ENCODE assay signal across 8 cellular contexts in genomic region chr10:99430451-99431189, GRCh38. TPM values are rescaled to one million over a fixed set of nuclear protein-coding genes. Genes with fewer than 3 reads are reported as not detected.
A peak's percentile ranks its signal among the peaks of the same experiment; 100 is the strongest.
DNase-seq lines count a peak whose midpoint lies in the region; ATAC-seq and TF ChIP-seq lines count a peak whose summit lies in the region.

GOT1 (minus strand) TSS chr10:99430624; CDS start chr10:99430565, 59 bp downstream.

- H3K27ac ChIP-seq in ascending aorta (peak within 1 kb of the TSS; percentile 74 to 77), right atrium auricular region (peak within 1 kb of the TSS; percentile 88 to 98), psoas muscle (peak within 1 kb of the TSS; percentile 85), uterus (peak within 1 kb of the TSS; percentile 70 to 89)

- H3K4me3 ChIP-seq in ascending aorta (peak within 1 kb of the TSS; percentile 72 to 96), right atrium auricular region (peak within 1 kb of the TSS; percentile 89 to 91), psoas muscle (peak within 1 kb of the TSS; percentile 94), uterus (peak within 1 kb of the TSS; percentile 74 to 94)

- intact Hi-C loops in ascending aorta (cut with DNase I), result loop anchor here (1.0 to 10.0 kb wide), 7 partner anchors 190 to 1293 kb away; partner anchors contain the start of genes COX15, CUTC, ENTPD7 and ERLIN1
- intact Hi-C loops in psoas muscle (cut with DNase I), result loop anchor here in 1 of 2 donors (5.0 kb wide), 1 partner anchor 38 kb away; no protein-coding TSS in a partner anchor
- intact Hi-C loops in uterus (cut with DNase I; ENCODE audit: low total_unique reads), result loop anchor here (10.0 kb wide), 1 partner anchor 284 kb away; no protein-coding TSS in a partner anchor

- H3K4me1 ChIP-seq in ascending aorta (peaks cover 7 to 10% of the 10 kb centered on the region in 2 donors), right atrium auricular region (peaks cover 0 to 44% of the 10 kb centered on the region in 2 donors), psoas muscle (peaks cover 62% of the 10 kb centered on the region), uterus (no peaks in the 10 kb centered on the region)

- peak within 1 kb of the TSS; percentile 99 for H3K4me3 Mint-ChIP-seq in T-helper 2 cell treated with Interferon-gamma antibody and Interleukin-4, amounts not matched to agents 5 μg/mL and 100 μg/mL, for 36 hours

- 0% methylated on average over 58 to 59 of the region's 59 CpGs for WGBS in psoas muscle, 3 donors

- peak; percentile 28 to 83 for TF ChIP-seq POLR2A in uterus (IDR thresholded peaks at IDR 0.05)

- H3K4me1 Mint-ChIP-seq in T-helper 2 cell treated with Interferon-gamma antibody and Interleukin-4, amounts not matched to agents 5 μg/mL and 100 μg/mL, for 36 hours (ENCODE audit: low read depth), result peaks cover 26% of the 10 kb centered on the region

- H3K36me3 Mint-ChIP-seq in T-helper 2 cell treated with Interferon-gamma antibody and Interleukin-4, amounts not matched to agents 5 μg/mL and 100 μg/mL, for 36 hours (ENCODE audit: low read depth), result peaks cover under 1% of the 10 kb centered on the region

- H3K27me3 ChIP-seq in ascending aorta (no peaks in the 10 kb centered on the region), right atrium auricular region (no peaks in the 10 kb centered on the region), psoas muscle (ENCODE audit: insufficient read depth in 3 of 3, low read length in 2 of 3) (no peaks in the 10 kb centered on the region), uterus (no peaks in the 10 kb centered on the region)

- H3K9me3 Mint-ChIP-seq in T-helper 2 cell treated with Interferon-gamma antibody and Interleukin-4, amounts not matched to agents 5 μg/mL and 100 μg/mL, for 36 hours, result no peaks in the 10 kb centered on the region

- ATAC-seq in GM18502 (IDR thresholded peaks at IDR 0.05; ENCODE audit: poor library complexity, unreplicated experiment) (peak; percentile 96), HG02970 (IDR thresholded peaks at IDR 0.05; ENCODE audit: low FRiP score, unreplicated experiment) (peak; percentile 97), psoas muscle (peak; percentile 95 to 98 (median 97))

- no peak for TF ChIP-seq CTCF in ascending aorta (IDR thresholded peaks at IDR 0.05)
- TF ChIP-seq CTCF in right atrium auricular region (IDR thresholded peaks at IDR 0.05), result no peak
- no peak for TF ChIP-seq CTCF in psoas muscle (IDR thresholded peaks at IDR 0.05)
- no peak for TF ChIP-seq CTCF in uterus (IDR thresholded peaks at IDR 0.05)

- H3K9me3 ChIP-seq in ascending aorta, result no peaks in the 10 kb centered on the region
- no peaks in the 10 kb centered on the region for H3K9me3 ChIP-seq in right atrium auricular region
- no peaks in the 10 kb centered on the region for H3K9me3 ChIP-seq in psoas muscle
- H3K9me3 ChIP-seq in uterus, result no peaks in the 10 kb centered on the region

- DNase-seq in NCI-H1930 (lab: John Stamatoyannopoulos, UW) (peak; percentile 91 to 93), ascending aorta (ENCODE audit: low spot score in 2 of 2) (peak; percentile 92 to 98), right atrium auricular region (ENCODE audit: low spot score) (peak; percentile 99), psoas muscle (peak; percentile 92 to 97), uterus (peak; percentile 94 to 97)
- peak; percentile 97 for DNase-seq in T-helper 2 cell treated with Interferon-gamma antibody and Interleukin-4, amounts not matched to agents 5 μg/mL and 100 μg/mL, for 36 hours (ENCODE audit: low spot score)

- H3K36me3 ChIP-seq in ascending aorta (no peaks in the 10 kb centered on the region), right atrium auricular region (peaks cover 12% of the 10 kb centered on the region), psoas muscle (ENCODE audit: insufficient read depth in 1 of 2, low read depth in 1 of 2) (peaks cover 4 to 14% of the 10 kb centered on the region in 2 donors), uterus (no peaks in the 10 kb centered on the region)

- peak within 1 kb of the TSS; percentile 93 for H3K27ac Mint-ChIP-seq in T-helper 2 cell treated with Interferon-gamma antibody and Interleukin-4, amounts not matched to agents 5 μg/mL and 100 μg/mL, for 36 hours

- no peaks in the 10 kb centered on the region for H3K27me3 Mint-ChIP-seq in T-helper 2 cell treated with Interferon-gamma antibody and Interleukin-4, amounts not matched to agents 5 μg/mL and 100 μg/mL, for 36 hours (ENCODE audit: low read depth)

RNA-seq across cellular contexts. Expression of gene GOT1, which starts in this region (rescaled TPM):
- total RNA-seq in ascending aorta, result 4.4 TPM
- total RNA-seq in right atrium auricular region, result 100 to 1,000 TPM; 289 to 443 TPM
- total RNA-seq in psoas muscle, result 100 to 1,000 TPM in 3 of 4 donors, 10 to 100 TPM in 1; 98.9 to 381 (median 223) TPM
- 100 to 1,000 TPM in 2 of 3 donors, 10 to 100 TPM in 1; 87.7 to 299 (median 208) TPM for polyA plus RNA-seq in psoas muscle
- total RNA-seq in uterus, result 10 to 100 TPM; 18.4 to 35.0 (median 22.6) TPM

Comparison
In these comparisons a context has a peak if more than half of its experiments do, and no peak if none do; other contexts are left out.
1. Peak in every context shown above with its lines: DNase-seq, ATAC-seq, H3K4me3 ChIP-seq and H3K27ac ChIP-seq.